Comparison of ENCODE assay signal across 13 cellular contexts in the genomic region with DNA sequence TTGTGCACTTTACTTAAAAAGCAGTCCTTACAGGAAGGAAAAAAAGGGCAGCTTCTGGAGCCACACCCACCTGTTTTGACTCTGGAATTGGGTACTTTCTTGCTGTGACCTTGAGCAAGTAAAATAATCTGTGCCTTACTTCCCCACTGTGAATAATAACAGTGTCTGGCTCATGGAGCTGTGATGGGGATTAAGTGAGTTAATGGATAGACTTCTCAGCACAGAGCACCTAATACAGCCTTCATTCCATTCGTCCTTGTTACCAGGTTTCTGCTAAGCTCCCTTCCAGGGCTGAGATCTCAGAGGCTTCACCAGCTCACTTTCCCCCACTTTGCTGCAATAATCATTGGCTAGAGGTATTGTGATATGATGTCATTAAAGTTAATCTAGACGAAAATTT. TPM values are rescaled to one million over a fixed set of nuclear protein-coding genes. Genes with fewer than 3 reads are reported as not detected.
DNase-seq lines count a peak whose midpoint lies in the region; ATAC-seq, FAIRE-seq and TF ChIP-seq lines count a peak whose summit lies in the region.
"Had no signal": no experiment of that assay in that cellular context is flagged by ENCODE, and none has a peak within 500 bp of the region (broad histone marks: within the 10 kb centered on the region; RNA-seq: fewer than 3 reads in every experiment).

No MANE protein-coding gene starts in this region.

- DNase-seq in T-helper 2 cell treated with Interferon-gamma antibody and Interleukin-4, amounts not matched to agents 5 μg/mL and 100 μg/mL, for 36 hours (ENCODE audit: low spot score) = no peak
- no peak for DNase-seq in T-helper 2 cell
- DNase-seq in T-helper 17 cell = no peak
- DNase-seq in endothelial cell of umbilical vein (ENCODE audit: low read depth, low spot score) = peak; percentile 23
- no peak for DNase-seq in smooth muscle cell (lab: John Stamatoyannopoulos, UW; ENCODE audit: unreplicated experiment)
- DNase-seq in SK-N-SH = no peak
- no peak for DNase-seq in T-helper 1 cell
- DNase-seq in caudate nucleus (lab: John Stamatoyannopoulos, UW) = no peak
- DNase-seq: 8988T; activated effector memory CD4-positive, alpha-beta T cell treated with Interleukin-2 at 50 U/mL for 16 hours; T1000 had no signal

- peak overlapping the region; percentile 54 for H3K4me2 ChIP-seq in endothelial cell of umbilical vein (ENCODE audit: insufficient read depth, low read length)
- H3K4me2 ChIP-seq in smooth muscle cell = peak overlapping the region; percentile 44
- H3K4me2 ChIP-seq in SK-N-SH = no peak overlapping the region

- H3K36me3 Mint-ChIP-seq in T-helper 2 cell treated with Interferon-gamma antibody and Interleukin-4, amounts not matched to agents 5 μg/mL and 100 μg/mL, for 36 hours (ENCODE audit: low read depth) = peaks cover 3% of the 10 kb centered on the region
- H3K36me3 Mint-ChIP-seq in T-helper 17 cell (ENCODE audit: low read depth) = no peaks in the 10 kb centered on the region

- dilution Hi-C loops in endothelial cell of umbilical vein (cut with MboI; ENCODE audit: extremely low pct_ligation_motif_present, low sequenced_read_pairs) = no loop called here

- 49% methylated on average over 2 of the region's 2 CpGs for WGBS in smooth muscle cell (ENCODE audit: low lambda C conversion rate)
- WGBS in SK-N-SH (ENCODE audit: low lambda C conversion rate) = 15% methylated on average over 2 of the region's 2 CpGs

- POLR2A ChIA-PET in endothelial cell of umbilical vein (lab: Charles Lee) (no interaction called here), SK-N-SH (lab: Yijun Ruan, JAX) (no interaction called here)

- H3K36me3 ChIP-seq in endothelial cell of umbilical vein (ENCODE audit: control insufficient read depth in 2 of 2, extremely low read depth in 1 of 2, insufficient read depth in 2 of 2, low read length in 2 of 2) (no peaks in the 10 kb centered on the region), smooth muscle cell (ENCODE audit: low read depth) (no peaks in the 10 kb centered on the region), SK-N-SH (replicated peaks in 1 of 2; ENCODE audit: control insufficient read depth in 1 of 2, insufficient read depth in 2 of 2, low read length in 1 of 2) (no peaks in the 10 kb centered on the region)
- H3K36me3 ChIP-seq: prostate gland had no signal

- H3K4me3 Mint-ChIP-seq in T-helper 2 cell treated with Interferon-gamma antibody and Interleukin-4, amounts not matched to agents 5 μg/mL and 100 μg/mL, for 36 hours = peak overlapping the region; percentile 45
- peak overlapping the region; percentile 66 for H3K4me3 Mint-ChIP-seq in T-helper 17 cell

- H3K9ac ChIP-seq in endothelial cell of umbilical vein (replicated peaks; ENCODE audit: extremely low read depth, insufficient read depth, low read length) = peak overlapping the region; percentile 38
- H3K9ac ChIP-seq in smooth muscle cell (ENCODE audit: low read depth) = no peak overlapping the region
- H3K9ac ChIP-seq in SK-N-SH = no peak overlapping the region

- TF ChIP-seq EP300 in SK-N-SH (IDR thresholded peaks at IDR 0.05; ENCODE audit: borderline replicate concordance in 1 of 2, low read depth in 1 of 2, low read length in 1 of 2) = no peak

- no peak for TF ChIP-seq CTCF in endothelial cell of umbilical vein (IDR thresholded peaks at IDR 0.05; ENCODE audit: extremely low read depth in 1 of 2, insufficient read depth in 1 of 2, low read depth in 1 of 2, low read length in 2 of 2)
- no peak for TF ChIP-seq CTCF in smooth muscle cell (IDR thresholded peaks at IDR 0.05; ENCODE audit: borderline replicate concordance, insufficient read depth, poor library complexity, severe bottlenecking)
- no peak for TF ChIP-seq CTCF in SK-N-SH (IDR thresholded peaks at IDR 0.05)

- no peak overlapping the region for H3K27ac Mint-ChIP-seq in T-helper 2 cell treated with Interferon-gamma antibody and Interleukin-4, amounts not matched to agents 5 μg/mL and 100 μg/mL, for 36 hours
- H3K27ac Mint-ChIP-seq in T-helper 17 cell = peak overlapping the region; percentile 39

- H3K9me2 ChIP-seq in SK-N-SH = no peaks in the 10 kb centered on the region

- peaks cover 45% of the 10 kb centered on the region for H3K4me1 Mint-ChIP-seq in T-helper 2 cell treated with Interferon-gamma antibody and Interleukin-4, amounts not matched to agents 5 μg/mL and 100 μg/mL, for 36 hours (ENCODE audit: low read depth)
- peaks cover 28% of the 10 kb centered on the region for H3K4me1 Mint-ChIP-seq in T-helper 17 cell

- peak overlapping the region; percentile 52 for H3K27ac ChIP-seq in endothelial cell of umbilical vein (ENCODE audit: insufficient read depth, low read depth, low read length)
- H3K27ac ChIP-seq in smooth muscle cell (ENCODE audit: low read depth) = peak overlapping the region; percentile 30
- peak overlapping the region in 1 of 2 experiments; percentile 53; a peak in 1 of 4 replicates for H3K27ac ChIP-seq in SK-N-SH (ENCODE audit: low read depth in 2 of 2, low read length in 1 of 2)
- H3K27ac ChIP-seq in caudate nucleus (ENCODE audit: low read depth, low read length) = no peak overlapping the region
- H3K27ac ChIP-seq: prostate gland had no signal

- H3K27me3 ChIP-seq in endothelial cell of umbilical vein (ENCODE audit: control insufficient read depth in 2 of 2, insufficient read depth in 2 of 2, low read length in 2 of 2) = no peaks in the 10 kb centered on the region
- no peaks in the 10 kb centered on the region for H3K27me3 ChIP-seq in smooth muscle cell (ENCODE audit: low read depth)
- no peaks in the 10 kb centered on the region for H3K27me3 ChIP-seq in SK-N-SH (ENCODE audit: insufficient read depth)

- H3K4me3 ChIP-seq in endothelial cell of umbilical vein (replicated peaks in 1 of 3; ENCODE audit: insufficient read depth in 1 of 3, low read depth in 1 of 3, low read length in 3 of 3) (no peak overlapping the region), smooth muscle cell (no peak overlapping the region), SK-N-SH (ENCODE audit: low read depth in 2 of 2, low read length in 1 of 2) (no peak overlapping the region)
- H3K4me3 ChIP-seq: prostate gland had no signal

- H3K9me3 Mint-ChIP-seq in T-helper 2 cell treated with Interferon-gamma antibody and Interleukin-4, amounts not matched to agents 5 μg/mL and 100 μg/mL, for 36 hours = no peaks in the 10 kb centered on the region

- H3K9me1 ChIP-seq in endothelial cell of umbilical vein (replicated peaks; ENCODE audit: control insufficient read depth, extremely low read depth, insufficient read depth, low read length) = no peaks in the 10 kb centered on the region

- no peak for TF ChIP-seq POLR2A in endothelial cell of umbilical vein (IDR thresholded peaks at IDR 0.05; ENCODE audit: low read depth, low read length)

- TSS peak; percentile 98 for BruUV-seq in endothelial cell of umbilical vein (replicated peaks; lab: Mats Ljungman, UMichigan)

- peak; percentile 67 for FAIRE-seq in endothelial cell of umbilical vein (lab: Jason Lieb, UNC)
- FAIRE-seq: H54 had no signal

- H3K27me3 Mint-ChIP-seq in T-helper 2 cell treated with Interferon-gamma antibody and Interleukin-4, amounts not matched to agents 5 μg/mL and 100 μg/mL, for 36 hours (ENCODE audit: low read depth) = peaks cover 12% of the 10 kb centered on the region
- no peaks in the 10 kb centered on the region for H3K27me3 Mint-ChIP-seq in T-helper 17 cell

- H2AFZ ChIP-seq in endothelial cell of umbilical vein (ENCODE audit: low read depth, low read length) (peak overlapping the region; percentile 15), smooth muscle cell (ENCODE audit: low read depth) (no peak overlapping the region), SK-N-SH (ENCODE audit: low read depth) (no peak overlapping the region)

- CTCF ChIA-PET in endothelial cell of umbilical vein (lab: Charles Lee) = interaction anchor here (1.4 kb wide), 2 partner anchors 40 to 60 kb away, joined by 3 to 7 read pairs; no protein-coding TSS in a partner anchor
- CTCF ChIA-PET in SK-N-SH (lab: Yijun Ruan, JAX) = interaction anchor here (1.2 kb wide), 2 partner anchors 39 to 53 kb away, joined by 4 to 5 read pairs; no protein-coding TSS in a partner anchor

- H3K79me2 ChIP-seq in endothelial cell of umbilical vein (ENCODE audit: control insufficient read depth, insufficient read depth, low read length) (no peaks in the 10 kb centered on the region), smooth muscle cell (ENCODE audit: low read depth) (no peaks in the 10 kb centered on the region), SK-N-SH (ENCODE audit: insufficient read depth) (no peaks in the 10 kb centered on the region)

- H3K9me3 ChIP-seq in T-helper 17 cell (ENCODE audit: control insufficient read depth, low read length, poor library complexity, severe bottlenecking) (no peaks in the 10 kb centered on the region), endothelial cell of umbilical vein (replicated peaks; ENCODE audit: control insufficient read depth, insufficient read depth, low read length) (no peaks in the 10 kb centered on the region), smooth muscle cell (replicated peaks; ENCODE audit: low read depth) (no peaks in the 10 kb centered on the region), SK-N-SH (no peaks in the 10 kb centered on the region)
- H3K9me3 ChIP-seq: prostate gland had no signal

- peak; percentile 46 for ATAC-seq in T-helper 17 cell

- no peak for TF ChIP-seq RAD21 in SK-N-SH (IDR thresholded peaks at IDR 0.05; ENCODE audit: low read length)

- peaks cover 18% of the 10 kb centered on the region for H3K4me1 ChIP-seq in endothelial cell of umbilical vein (ENCODE audit: control insufficient read depth, extremely low read depth, insufficient read depth, low read length)
- no peaks in the 10 kb centered on the region for H3K4me1 ChIP-seq in smooth muscle cell (ENCODE audit: low read depth)
- H3K4me1 ChIP-seq in SK-N-SH (ENCODE audit: control insufficient read depth in 1 of 2, insufficient read depth in 2 of 2, low read depth in 1 of 2, low read length in 1 of 2) = peaks cover 0 to 6% of the 10 kb centered on the region in 2 experiments; a peak in 2 of 4 replicates
- H3K4me1 ChIP-seq: prostate gland had no signal

- intact Hi-C loops in endothelial cell of umbilical vein (cut with micrococcal nuclease) = loop anchor here (1.0 to 5.0 kb wide), 2 partner anchors 34 to 37 kb away; no protein-coding TSS in a partner anchor

- H4K20me1 ChIP-seq in endothelial cell of umbilical vein (replicated peaks; ENCODE audit: control insufficient read depth, extremely low read depth, insufficient read depth, low read length) = no peaks in the 10 kb centered on the region
- no peaks in the 10 kb centered on the region for H4K20me1 ChIP-seq in smooth muscle cell (ENCODE audit: low read depth)
- H4K20me1 ChIP-seq in SK-N-SH (ENCODE audit: insufficient read depth) = no peaks in the 10 kb centered on the region

- no peaks in the 10 kb centered on the region for H3F3A ChIP-seq in smooth muscle cell (ENCODE audit: low read depth)
- no peaks in the 10 kb centered on the region for H3F3A ChIP-seq in SK-N-SH (replicated peaks; ENCODE audit: insufficient read depth)

RNA-seq across cellular contexts. Expression of gene ABCG1, which starts 20.0 kb away (rescaled TPM):
- total RNA-seq in T-helper 17 cell (10 to 100 TPM; 43.4 to 75.0 TPM), endothelial cell of umbilical vein (19.6 and 21.2 TPM in 2 replicates), smooth muscle cell (1.7 and 2.9 TPM in 2 replicates)
- polyA plus RNA-seq in endothelial cell of umbilical vein (6.7 and 8.4 TPM in 2 replicates), smooth muscle cell (0.55 and 1.1 TPM in 2 replicates), SK-N-SH (2012; rRNA removed) (0.07 and 0.11 TPM in 2 replicates)
- 6.9 and 7.6 TPM in 2 replicates for polyA plus RNA-seq in endothelial cell of umbilical vein (2011; cell fraction: cytosol; rRNA removed)
- 12.5 and 13.7 TPM in 2 replicates for polyA plus RNA-seq in endothelial cell of umbilical vein (2011; cell fraction: nucleus; rRNA removed)
- 18.8 and 40.1 TPM in 2 replicates for polyA plus RNA-seq in endothelial cell of umbilical vein (2012)
- polyA minus RNA-seq in endothelial cell of umbilical vein = 9.5 and 12.1 TPM in 2 replicates
- 4.0 TPM for polyA minus RNA-seq in endothelial cell of umbilical vein (2011; cell fraction: cytosol; rRNA and poly(A)+ RNA removed)
- 9.3 and 9.7 TPM in 2 replicates for polyA minus RNA-seq in endothelial cell of umbilical vein (2011; cell fraction: nucleus; rRNA and poly(A)+ RNA removed)
- 0.06 and 0.13 TPM in 2 replicates for polyA plus RNA-seq in SK-N-SH (2012; cell fraction: cytosol; rRNA removed)
- 0.14 and 0.18 TPM in 2 replicates for polyA plus RNA-seq in SK-N-SH (2012; cell fraction: nucleus; rRNA removed)
